ENCODE assay signal across 13 cellular contexts in genomic region chr5:134018154-134018985, GRCh38. TPM values are rescaled to one million over a fixed set of nuclear protein-coding genes. Genes with fewer than 3 reads are reported as not detected.
DNase-seq lines count a peak whose midpoint lies in the region; ATAC-seq and TF ChIP-seq lines count a peak whose summit lies in the region.
"Had no signal": no experiment of that assay in that cellular context is flagged by ENCODE, and none has a peak within 500 bp of the region (broad histone marks: within the 10 kb centered on the region; RNA-seq: fewer than 3 reads in every experiment).

No MANE protein-coding gene starts in this region.

- no peaks in the 10 kb centered on the region for H4K20me1 ChIP-seq in MM.1S (ENCODE audit: insufficient read depth, low read length)

- peak overlapping the region; percentile 94 for H3K27ac Mint-ChIP-seq in Caco-2 (ENCODE audit: unreplicated experiment)
- H3K27ac Mint-ChIP-seq: activated CD4-positive, alpha-beta memory T cell treated with anti-CD3 and anti-CD28 coated beads for 36 hours; CD14-positive monocyte; T-helper 17 cell had no signal

- H3K27me3 ChIP-seq in Caco-2 (replicated peaks; ENCODE audit: control insufficient read depth, insufficient read depth, low read length) = no peaks in the 10 kb centered on the region
- H3K27me3 ChIP-seq in muscle layer of duodenum (ENCODE audit: low read depth, low read length) = no peaks in the 10 kb centered on the region
- no peaks in the 10 kb centered on the region for H3K27me3 ChIP-seq in tibial nerve
- no peaks in the 10 kb centered on the region for H3K27me3 ChIP-seq in MM.1S (replicated peaks; ENCODE audit: insufficient read depth, low read length)

- WGBS in tibial nerve, 2 donors = 63 to 68% methylated on average over 9 of the region's 9 CpGs

- peaks cover 38% of the 10 kb centered on the region for H3K4me1 ChIP-seq in Caco-2
- no peaks in the 10 kb centered on the region for H3K4me1 ChIP-seq in muscle layer of duodenum (ENCODE audit: control insufficient read depth in 1 of 2, insufficient read depth in 2 of 2, low read length in 2 of 2)
- no peaks in the 10 kb centered on the region for H3K4me1 ChIP-seq in tibial nerve
- no peaks in the 10 kb centered on the region for H3K4me1 ChIP-seq in MM.1S (ENCODE audit: low read length)

- BruUV-seq in Caco-2 (replicated peaks; lab: Mats Ljungman, UMichigan) = TSS peak; percentile 73

- H3K9me2 ChIP-seq in MM.1S (replicated peaks; ENCODE audit: insufficient read depth, low read length) = no peaks in the 10 kb centered on the region

- CTCF ChIA-PET in Caco-2 (lab: Charles Lee) = interaction anchor here (0.9 to 2.3 kb wide), 7 partner anchors 8 to 507 kb away, joined by 3 to 14 read pairs (median 4); no protein-coding TSS in a partner anchor

- H3K4me3 ChIP-seq in Caco-2 (ENCODE audit: low read depth, low read length) = no peak overlapping the region
- H3K4me3 ChIP-seq in epithelial cell of proximal tubule (ENCODE audit: low read depth, low read length) = peak overlapping the region; percentile 4
- H3K4me3 ChIP-seq in muscle layer of duodenum (ENCODE audit: low read depth in 1 of 2, low read length in 2 of 2) = no peak overlapping the region
- no peak overlapping the region for H3K4me3 ChIP-seq in tibial nerve
- H3K4me3 ChIP-seq in MM.1S (ENCODE audit: low read length) = no peak overlapping the region

- no peak for TF ChIP-seq EP300 in tibial nerve (IDR thresholded peaks at IDR 0.05)

- H3K9me3 ChIP-seq in Caco-2 (no peaks in the 10 kb centered on the region), muscle layer of duodenum (ENCODE audit: control insufficient read depth in 1 of 2, low read length in 2 of 2) (no peaks in the 10 kb centered on the region), tibial nerve (no peaks in the 10 kb centered on the region), MM.1S (replicated peaks; ENCODE audit: insufficient read depth, low read length) (no peaks in the 10 kb centered on the region)

- peaks cover 35% of the 10 kb centered on the region for H3K4me1 Mint-ChIP-seq in Caco-2 (ENCODE audit: low read depth, unreplicated experiment)
- H3K4me1 Mint-ChIP-seq: T-helper 17 cell had no signal

- H3K79me2 ChIP-seq in MM.1S (ENCODE audit: low read length) = no peaks in the 10 kb centered on the region

- no peaks in the 10 kb centered on the region for H3K9me3 Mint-ChIP-seq in Caco-2 (ENCODE audit: unreplicated experiment)
- H3K9me3 Mint-ChIP-seq: activated CD4-positive, alpha-beta memory T cell treated with anti-CD3 and anti-CD28 coated beads for 36 hours had no signal

- H3K4me3 Mint-ChIP-seq in Caco-2 (ENCODE audit: unreplicated experiment) = peak overlapping the region; percentile 32
- H3K4me3 Mint-ChIP-seq: activated CD4-positive, alpha-beta memory T cell treated with anti-CD3 and anti-CD28 coated beads for 36 hours; T-helper 17 cell had no signal

- H3K36me3 Mint-ChIP-seq in Caco-2 (ENCODE audit: insufficient read depth, unreplicated experiment) = peaks cover 6% of the 10 kb centered on the region
- H3K36me3 Mint-ChIP-seq: activated CD4-positive, alpha-beta memory T cell treated with anti-CD3 and anti-CD28 coated beads for 36 hours; CD14-positive monocyte had no signal

- no peaks in the 10 kb centered on the region for H3F3A ChIP-seq in MM.1S (ENCODE audit: insufficient read depth, low read length)

- H3K4me2 ChIP-seq in MM.1S (ENCODE audit: low read depth, low read length) = no peak overlapping the region
- H3K4me2 ChIP-seq: KMS-11 had no signal

- intact Hi-C loops in Caco-2 (cut with micrococcal nuclease; ENCODE audit: unreplicated experiment) = loop anchor here (1.0 kb wide), 1 partner anchor 13 kb away; no protein-coding TSS in a partner anchor

- POLR2A ChIA-PET in Caco-2 (lab: Charles Lee) = interaction anchor here (0.5 to 1.8 kb wide), 3 partner anchors 14 to 207 kb away, joined by 3 to 14 read pairs (median 4); partner anchors contain the start of genes PPP2CA and VDAC1

- H3K27ac ChIP-seq in muscle layer of duodenum (ENCODE audit: low read length) (peak overlapping the region; percentile 75), tibial nerve (no peak overlapping the region), MM.1S (ENCODE audit: low read length) (no peak overlapping the region)
- H3K27ac ChIP-seq: KMS-11 had no signal

- no peak for TF ChIP-seq POLR2A in tibial nerve (IDR thresholded peaks at IDR 0.05)

- DNase-seq in Caco-2 (peak; percentile 76 to 89), OCI-M1 (lab: John Stamatoyannopoulos, UW) (peak; percentile 75), epithelial cell of proximal tubule (ENCODE audit: low read depth) (no peak), tibial nerve (ENCODE audit: low spot score in 2 of 2) (no peak), MM.1S (no peak)
- DNase-seq in activated CD4-positive, alpha-beta T cell treated with anti-CD3 and anti-CD28 coated beads for 48 hours = no peak
- DNase-seq: activated CD4-positive, alpha-beta memory T cell treated with anti-CD3 and anti-CD28 coated beads for 36 hours; activated naive CD4-positive, alpha-beta T cell; T-helper 17 cell had no signal

- no peak for ATAC-seq in HG03378 (IDR thresholded peaks at IDR 0.05; ENCODE audit: unreplicated experiment)
- ATAC-seq: T-helper 17 cell had no signal

- H3K36me3 ChIP-seq in Caco-2 (ENCODE audit: control insufficient read depth, insufficient read depth, low read length) (no peaks in the 10 kb centered on the region), muscle layer of duodenum (ENCODE audit: control insufficient read depth in 1 of 2, insufficient read depth in 2 of 2, low read length in 2 of 2) (no peaks in the 10 kb centered on the region), tibial nerve (no peaks in the 10 kb centered on the region), MM.1S (replicated peaks; ENCODE audit: insufficient read depth, low read length) (no peaks in the 10 kb centered on the region)

- no peaks in the 10 kb centered on the region for H3K27me3 Mint-ChIP-seq in Caco-2 (ENCODE audit: insufficient read depth, unreplicated experiment)
- H3K27me3 Mint-ChIP-seq: activated CD4-positive, alpha-beta memory T cell treated with anti-CD3 and anti-CD28 coated beads for 36 hours had no signal

- H2AFZ ChIP-seq in MM.1S (ENCODE audit: low read length) = no peak overlapping the region

- H3K9ac ChIP-seq in MM.1S (ENCODE audit: low read length) = no peak overlapping the region
- H3K9ac ChIP-seq: KMS-11 had no signal

- TF ChIP-seq CTCF in Caco-2 (IDR thresholded peaks at IDR 0.05; ENCODE audit: insufficient read depth in 1 of 2, low read depth in 1 of 2, low read length in 1 of 2, severe bottlenecking in 1 of 2, unreplicated experiment in 1 of 2) = no peak
- no peak for TF ChIP-seq CTCF in epithelial cell of proximal tubule (conservative IDR thresholded peaks at IDR 0.05; ENCODE audit: low read depth, low read length)
- TF ChIP-seq CTCF in tibial nerve (IDR thresholded peaks at IDR 0.05) = no peak
- no peak for TF ChIP-seq CTCF in MM.1S (IDR thresholded peaks at IDR 0.05; ENCODE audit: low read length)

RNA-seq across cellular contexts. Expression of gene VDAC1, which starts 13.6 kb away (rescaled TPM):
- total RNA-seq in Caco-2 (2022) (317 and 358 TPM in 2 replicates), epithelial cell of proximal tubule (295 and 368 TPM in 2 replicates), tibial nerve (100 to 1,000 TPM in 1 of 4 donors, 10 to 100 TPM in 3; 64.7 to 103 (median 71.9) TPM)

RNA-seq across cellular contexts. Expression of gene C5orf15, which starts 49.9 kb away (rescaled TPM):
- total RNA-seq in Caco-2 (2022) (35.6 and 41.4 TPM in 2 replicates), epithelial cell of proximal tubule (71.1 and 73.2 TPM in 2 replicates), tibial nerve (10 to 100 TPM; 27.6 to 34.3 (median 32.9) TPM)

Comparison
In these comparisons a context has a peak if more than half of its experiments do, and no peak if none do; other contexts are left out.
1. DNase-seq: peak in Caco-2 (2 of 2) and OCI-M1 (single experiment); none in epithelial cell of proximal tubule (single experiment), tibial nerve (0 of 2), activated CD4-positive, alpha-beta T cell treated with anti-CD3 and anti-CD28 coated beads for 48 hours (single experiment) and MM.1S (single experiment).